In the genomic region with DNA sequence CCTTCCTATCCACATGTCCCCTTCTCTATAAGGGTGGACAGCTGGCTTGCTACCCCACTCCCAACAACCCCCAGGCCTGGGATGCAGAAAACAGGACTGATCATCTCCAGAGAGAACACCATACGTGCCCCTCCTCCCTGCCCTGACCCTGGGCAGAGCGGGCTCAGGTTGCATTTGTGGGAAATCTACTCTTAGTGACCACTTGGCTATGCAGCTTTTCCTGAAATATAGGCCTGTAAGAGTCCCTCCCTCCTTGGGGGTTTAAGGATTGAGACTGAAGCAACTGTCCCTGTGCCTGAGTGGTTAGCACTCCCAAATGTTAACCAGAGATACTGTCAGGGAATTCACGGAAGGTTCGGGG, we compare ENCODE assay signal across 14 cellular contexts. TPM values are rescaled to one million over a fixed set of nuclear protein-coding genes. Genes with fewer than 3 reads are reported as not detected.
DNase-seq lines count a peak whose midpoint lies in the region; ATAC-seq, FAIRE-seq and TF ChIP-seq lines count a peak whose summit lies in the region.
"Had no signal": no experiment of that assay in that cellular context is flagged by ENCODE, and none has a peak within 500 bp of the region (broad histone marks: within the 10 kb centered on the region; RNA-seq: fewer than 3 reads in every experiment).

No MANE protein-coding gene starts in this region.

- H3K36me3 ChIP-seq in GM12878 (ENCODE audit: control insufficient read depth in 2 of 2, insufficient read depth in 2 of 2, low read length in 1 of 2) (no peaks in the 10 kb centered on the region), upper lobe of left lung (no peaks in the 10 kb centered on the region)
- H3K36me3 ChIP-seq: gastrocnemius medialis had no signal

- CTCF ChIA-PET in activated naive CD4-positive, alpha-beta T cell treated with anti-CD3 and anti-CD28 coated beads, Interleukin-2, amount 10 ng/mL, durations not matched to agents 7 days and 5 days (lab: Charles Lee): interaction anchor here (0.7 to 11.1 kb wide), 12 partner anchors 9 to 159 kb away, joined by 3 to 156 read pairs (median 4); no protein-coding TSS in a partner anchor
- CTCF ChIA-PET in GM12878 (lab: Yijun Ruan, JAX): interaction anchor here (0.9 to 14.0 kb wide), 10 partner anchors 28 to 145 kb away, joined by 3 to 327 read pairs (median 4); a partner anchor contains a TSS

- H2AFZ ChIP-seq in GM12878 (ENCODE audit: control insufficient read depth, low read depth, low read length): no peak overlapping the region

- no peaks in the 10 kb centered on the region for H4K20me1 ChIP-seq in GM12878 (ENCODE audit: control insufficient read depth, insufficient read depth)

- H3K4me2 ChIP-seq in GM12878 (ENCODE audit: control insufficient read depth, insufficient read depth): no peak overlapping the region; the same call in 1 of the 2 replicates

- SMC1A ChIA-PET in GM12878 (lab: Charles Lee; ENCODE audit: uncharacterized antibody, unreplicated experiment): interaction anchor here (1.0 to 13.4 kb wide), 10 partner anchors 9 to 145 kb away, joined by 3 to 184 read pairs (median 8); a partner anchor contains a TSS

- H3K4me3 ChIP-seq in GM12878 (no peak overlapping the region), upper lobe of left lung (no peak overlapping the region)
- H3K4me3 ChIP-seq: gastrocnemius medialis had no signal

- no peaks in the 10 kb centered on the region for H3K79me2 ChIP-seq in GM12878 (ENCODE audit: control insufficient read depth, insufficient read depth, low read length)

- in situ Hi-C loops in GM12878 (cut with MboI): no loop called here

- 97% methylated on average over 4 of the region's 4 CpGs for WGBS in GM12878 (ENCODE audit: insufficient coverage, insufficient replicate concordance, low lambda C conversion rate, missing lambda C conversion rate)
- WGBS in upper lobe of left lung, 2 donors: 77 to 91% methylated on average over 4 of the region's 4 CpGs

- no TSS peak for BruUV-seq in GM12878 (replicated peaks; lab: Mats Ljungman, UMichigan)

- TF ChIP-seq EP300 in GM12878 (IDR thresholded peaks at IDR 0.05; ENCODE audit: borderline replicate concordance in 1 of 2, control insufficient read depth in 1 of 2, low read depth in 2 of 2, low read length in 2 of 2): no peak
- no peak for TF ChIP-seq EP300 in upper lobe of left lung (IDR thresholded peaks at IDR 0.05)

- H3K27me3 Mint-ChIP-seq in activated naive CD4-positive, alpha-beta T cell treated with anti-CD3 and anti-CD28 coated beads, Interleukin-2, amount 10 ng/mL, durations not matched to agents 7 days and 5 days: no peaks in the 10 kb centered on the region

- no peak for TF ChIP-seq CTCF in GM12878 (IDR thresholded peaks at IDR 0.05 in 2 of 3, conservative IDR thresholded peaks at IDR 0.05 in 1 of 3; ENCODE audit: control insufficient read depth in 2 of 3, extremely low read depth in 1 of 3, insufficient read depth in 1 of 3, low read depth in 3 of 3, low read length in 3 of 3)
- TF ChIP-seq CTCF in upper lobe of left lung (IDR thresholded peaks at IDR 0.05): no peak

- peak overlapping the region; percentile 95 for H3K27ac Mint-ChIP-seq in activated naive CD4-positive, alpha-beta T cell treated with anti-CD3 and anti-CD28 coated beads, Interleukin-2, amount 10 ng/mL, durations not matched to agents 7 days and 5 days

- no peak overlapping the region for H3K9ac ChIP-seq in GM12878 (ENCODE audit: control insufficient read depth, insufficient read depth, low read length)

- POLR2A ChIA-PET in GM12878 (lab: Charles Lee): interaction anchor here (0.8 to 1.0 kb wide), 3 partner anchors 32 to 334 kb away, joined by 3 read pairs; a partner anchor contains a TSS

- TF ChIP-seq RAD21 in GM12878 (IDR thresholded peaks at IDR 0.05; ENCODE audit: insufficient read depth, low read depth, low read length): no peak

- RAD21 ChIA-PET in GM12878 (lab: Charles Lee; ENCODE audit: unreplicated experiment): interaction anchor here (0.6 to 10.3 kb wide), 14 partner anchors 14 to 145 kb away, joined by 3 to 87 read pairs (median 5); no protein-coding TSS in a partner anchor

- FAIRE-seq in GM12878 (lab: Jason Lieb, UNC): no peak

- DNase-seq in activated naive CD4-positive, alpha-beta T cell treated with anti-CD3 and anti-CD28 coated beads, Interleukin-2, amount 10 ng/mL, durations not matched to agents 7 days and 5 days: no peak
- no peak for DNase-seq in activated naive CD4-positive, alpha-beta T cell treated with anti-CD3 and anti-CD28 coated beads, Interleukin-2, amount 50 U/mL, for 16 hours
- DNase-seq in GM12878 (ENCODE audit: low read depth, low spot score) (no peak), upper lobe of left lung (no peak), NCI-H748 (lab: John Stamatoyannopoulos, UW; ENCODE audit: unreplicated experiment) (no peak), NCI-H748 treated with DMSO at 0.1 percent for 48 hours (lab: John Stamatoyannopoulos, UW) (no peak), NCI-H2171 treated with DMSO at 0.1 percent for 48 hours (lab: John Stamatoyannopoulos, UW) (no peak)
- DNase-seq: effector CD8-positive, alpha-beta T cell; gastrocnemius medialis; NCI-H187 treated with DMSO at 0.1 percent for 48 hours had no signal

- intact Hi-C loops in GM12878 (cut with micrococcal nuclease; ENCODE audit: unreplicated experiment): no loop called here

- H3K4me1 Mint-ChIP-seq in activated naive CD4-positive, alpha-beta T cell treated with anti-CD3 and anti-CD28 coated beads, Interleukin-2, amount 10 ng/mL, durations not matched to agents 7 days and 5 days: peaks cover 80% of the 10 kb centered on the region

- TF ChIP-seq POLR2A in GM12878 (IDR thresholded peaks at IDR 0.05; ENCODE audit: low read depth, low read length) (no peak), upper lobe of left lung (IDR thresholded peaks at IDR 0.05) (no peak)

- H3K9me3 ChIP-seq in GM12878 (replicated peaks; ENCODE audit: control insufficient read depth, insufficient read depth, low read length) (no peaks in the 10 kb centered on the region), upper lobe of left lung (no peaks in the 10 kb centered on the region)
- H3K9me3 ChIP-seq: gastrocnemius medialis had no signal

- H3K4me3 Mint-ChIP-seq in activated naive CD4-positive, alpha-beta T cell treated with anti-CD3 and anti-CD28 coated beads, Interleukin-2, amount 10 ng/mL, durations not matched to agents 7 days and 5 days: peak overlapping the region; percentile 42

- ATAC-seq in HG03432 (IDR thresholded peaks at IDR 0.05; ENCODE audit: unreplicated experiment) (peak; percentile 5), GM12878 (peak; percentile 29), upper lobe of left lung (ENCODE audit: low FRiP score in 2 of 2) (no peak)
- ATAC-seq: gastrocnemius medialis had no signal

- no peaks in the 10 kb centered on the region for H3K27me3 ChIP-seq in GM12878 (replicated peaks in 1 of 2; ENCODE audit: control insufficient read depth in 2 of 2, insufficient read depth in 2 of 2, low read length in 1 of 2)
- H3K27me3 ChIP-seq in upper lobe of left lung: no peaks in the 10 kb centered on the region
- H3K27me3 ChIP-seq: gastrocnemius medialis had no signal

- no peaks in the 10 kb centered on the region for H3K9me3 Mint-ChIP-seq in activated naive CD4-positive, alpha-beta T cell treated with anti-CD3 and anti-CD28 coated beads, Interleukin-2, amount 10 ng/mL, durations not matched to agents 7 days and 5 days

- peaks cover 29% of the 10 kb centered on the region for H3K4me1 ChIP-seq in GM12878 (ENCODE audit: control insufficient read depth, insufficient read depth, low read length)
- H3K4me1 ChIP-seq in upper lobe of left lung: peaks cover 17 to 26% (median 21%) of the 10 kb centered on the region in 4 donors
- H3K4me1 ChIP-seq: gastrocnemius medialis had no signal

- no peaks in the 10 kb centered on the region for H3K36me3 Mint-ChIP-seq in activated naive CD4-positive, alpha-beta T cell treated with anti-CD3 and anti-CD28 coated beads, Interleukin-2, amount 10 ng/mL, durations not matched to agents 7 days and 5 days

- H3K27ac ChIP-seq in GM12878 (ENCODE audit: control insufficient read depth, insufficient read depth) (peak overlapping the region; percentile 23; the same call in 1 of the 2 replicates), upper lobe of left lung (peak overlapping the region in 3 of 4 donors; percentile 57 to 67 (median 59))
- H3K27ac ChIP-seq: gastrocnemius medialis had no signal

RNA-seq across cellular contexts. Expression of a gene that starts 11.7 kb away (rescaled TPM):
- total RNA-seq in GM12878 (2013; cell fraction: nucleolus; rRNA removed): not detected in 2 replicates
- total RNA-seq in GM12878 (2014; rRNA removed): 0.06 TPM in 1 of 2 replicates, not detected in the other
- not detected in 2 replicates for total RNA-seq in GM12878 (2014; rRNA removed; fragmentation: Illumina TruSeq; extraction: Trizol)
- 0.08 TPM in 1 of 2 replicates, not detected in the other for total RNA-seq in GM12878 (2021)
- not detected for polyA plus RNA-seq in GM12878 (2011; ENCODE audit: low read depth)
- not detected in 2 replicates for polyA plus RNA-seq in GM12878 (2011; rRNA removed)
- not detected in 2 replicates for polyA plus RNA-seq in GM12878 (2011; cell fraction: cytosol; rRNA removed)
- not detected in 2 replicates for polyA plus RNA-seq in GM12878 (2011; cell fraction: nucleus; rRNA removed)
- not detected in 2 replicates for polyA plus RNA-seq in GM12878 (2012)
- polyA plus RNA-seq in GM12878 (2014; fragmentation: Illumina TruSeq; extraction: Trizol): 0.04 TPM in 1 of 2 replicates, not detected in the other
- not detected for polyA plus RNA-seq in GM12878 (2014; fragmentation: Nextera tagmentation; extraction: Ambion mirVana)
- not detected in 2 replicates for polyA plus RNA-seq in GM12878 (2014; rRNA removed)
- not detected for polyA plus RNA-seq in GM12878 (2016; fragmentation: Nextera tagmentation; extraction: Ambion mirVana)
- polyA minus RNA-seq in GM12878 (2011; rRNA and poly(A)+ RNA removed): 0.10 and 0.15 TPM in 2 replicates
- not detected in 2 replicates for polyA minus RNA-seq in GM12878 (2011; cell fraction: cytosol; rRNA and poly(A)+ RNA removed)
- polyA minus RNA-seq in GM12878 (2011; cell fraction: nucleus; rRNA and poly(A)+ RNA removed): 0.12 TPM in 1 of 2 replicates, not detected in the other
- total RNA-seq in upper lobe of left lung: under 1 TPM in 1 of 6 donors, not detected in 5; 0.09 TPM
- total RNA-seq: aorta, Daoy, gastrocnemius medialis, left cardiac atrium had no signal

RNA-seq across cellular contexts. Expression of a gene that starts 26.6 kb away (rescaled TPM):
- total RNA-seq in GM12878 (2013; cell fraction: nucleolus; rRNA removed): 172 and 173 TPM in 2 replicates
- total RNA-seq in GM12878 (2014; rRNA removed): 18.4 and 21.9 TPM in 2 replicates
- 17.0 and 20.4 TPM in 2 replicates for total RNA-seq in GM12878 (2014; rRNA removed; fragmentation: Illumina TruSeq; extraction: Trizol)
- 27.0 and 28.7 TPM in 2 replicates for total RNA-seq in GM12878 (2021)
- 12.9 TPM for polyA plus RNA-seq in GM12878 (2011; ENCODE audit: low read depth)
- polyA plus RNA-seq in GM12878 (2011; rRNA removed): 53.4 and 75.9 TPM in 2 replicates
- polyA plus RNA-seq in GM12878 (2011; cell fraction: cytosol; rRNA removed): 38.8 and 40.0 TPM in 2 replicates
- 110 and 121 TPM in 2 replicates for polyA plus RNA-seq in GM12878 (2011; cell fraction: nucleus; rRNA removed)
- 17.9 and 21.2 TPM in 2 replicates for polyA plus RNA-seq in GM12878 (2012)
- 22.7 and 26.1 TPM in 2 replicates for polyA plus RNA-seq in GM12878 (2014; fragmentation: Illumina TruSeq; extraction: Trizol)
- 1 to 10 TPM; 1.3 to 1.4 TPM for polyA plus RNA-seq in GM12878 (2014; fragmentation: Nextera tagmentation; extraction: Ambion mirVana)
- 22.4 and 25.6 TPM in 2 replicates for polyA plus RNA-seq in GM12878 (2014; rRNA removed)
- 1 to 10 TPM; 2.7 to 8.2 TPM for polyA plus RNA-seq in GM12878 (2016; fragmentation: Nextera tagmentation; extraction: Ambion mirVana)
- 50.3 and 51.8 TPM in 2 replicates for polyA minus RNA-seq in GM12878 (2011; rRNA and poly(A)+ RNA removed)
- polyA minus RNA-seq in GM12878 (2011; cell fraction: cytosol; rRNA and poly(A)+ RNA removed): 14.4 and 14.8 TPM in 2 replicates
- polyA minus RNA-seq in GM12878 (2011; cell fraction: nucleus; rRNA and poly(A)+ RNA removed): 35.9 and 50.8 TPM in 2 replicates
- total RNA-seq in upper lobe of left lung: 100 to 1,000 TPM in 1 of 6 donors, 10 to 100 TPM in 5; 31.5 to 103 (median 64.2) TPM

RNA-seq across cellular contexts. Expression of a gene that starts 27.1 kb away (rescaled TPM):
- 0.69 and 1.5 TPM in 2 replicates for total RNA-seq in GM12878 (2013; cell fraction: nucleolus; rRNA removed)
- total RNA-seq in GM12878 (2014; rRNA removed): 7.2 and 8.8 TPM in 2 replicates
- total RNA-seq in GM12878 (2014; rRNA removed; fragmentation: Illumina TruSeq; extraction: Trizol): 5.9 and 6.8 TPM in 2 replicates
- 6.9 and 7.2 TPM in 2 replicates for total RNA-seq in GM12878 (2021)
- 2.3 TPM for polyA plus RNA-seq in GM12878 (2011; ENCODE audit: low read depth)
- 7.4 and 11.7 TPM in 2 replicates for polyA plus RNA-seq in GM12878 (2011; rRNA removed)
- polyA plus RNA-seq in GM12878 (2011; cell fraction: cytosol; rRNA removed): 7.8 and 10.2 TPM in 2 replicates
- 3.3 and 3.9 TPM in 2 replicates for polyA plus RNA-seq in GM12878 (2011; cell fraction: nucleus; rRNA removed)
- polyA plus RNA-seq in GM12878 (2012): 3.1 and 3.4 TPM in 2 replicates
- polyA plus RNA-seq in GM12878 (2014; fragmentation: Illumina TruSeq; extraction: Trizol): 7.9 and 11.7 TPM in 2 replicates
- polyA plus RNA-seq in GM12878 (2014; fragmentation: Nextera tagmentation; extraction: Ambion mirVana): 1 to 10 TPM in 1 of 2 experiments, under 1 TPM in 1; 0.56 to 1.6 TPM
- 7.2 and 8.2 TPM in 2 replicates for polyA plus RNA-seq in GM12878 (2014; rRNA removed)
- 10 to 100 TPM in 1 of 2 experiments, 1 to 10 TPM in 1; 1.5 to 12.1 TPM for polyA plus RNA-seq in GM12878 (2016; fragmentation: Nextera tagmentation; extraction: Ambion mirVana)
- 10.4 and 22.3 TPM in 2 replicates for polyA minus RNA-seq in GM12878 (2011; rRNA and poly(A)+ RNA removed)
- polyA minus RNA-seq in GM12878 (2011; cell fraction: cytosol; rRNA and poly(A)+ RNA removed): 2.6 and 3.7 TPM in 2 replicates
- 0.73 and 1.2 TPM in 2 replicates for polyA minus RNA-seq in GM12878 (2011; cell fraction: nucleus; rRNA and poly(A)+ RNA removed)
- total RNA-seq in upper lobe of left lung: 1 to 10 TPM in 3 of 6 donors, under 1 TPM in 2, not detected in 1; 0.77 to 5.2 (median 1.2) TPM

RNA-seq across cellular contexts. Expression of a gene that starts 45.1 kb away (rescaled TPM):
- total RNA-seq in GM12878 (2013; cell fraction: nucleolus; rRNA removed): 101 and 106 TPM in 2 replicates
- total RNA-seq in GM12878 (2014; rRNA removed) (83.9 and 99.1 TPM in 2 replicates), GM12878 (2014; rRNA removed; fragmentation: Illumina TruSeq; extraction: Trizol) (105 and 121 TPM in 2 replicates), GM12878 (2021) (175 and 193 TPM in 2 replicates), upper lobe of left lung (10 to 100 TPM; 17.5 to 80.1 (median 48.2) TPM)
- 56.2 TPM for polyA plus RNA-seq in GM12878 (2011; ENCODE audit: low read depth)
- polyA plus RNA-seq in GM12878 (2011; rRNA removed) (238 and 315 TPM in 2 replicates), GM12878 (2014; fragmentation: Illumina TruSeq; extraction: Trizol) (173 and 178 TPM in 2 replicates), GM12878 (2014; fragmentation: Nextera tagmentation; extraction: Ambion mirVana) (100 to 1,000 TPM; 197 to 231 TPM), GM12878 (2014; rRNA removed) (123 and 125 TPM in 2 replicates), GM12878 (2016; fragmentation: Nextera tagmentation; extraction: Ambion mirVana) (100 to 1,000 TPM; 245 to 254 TPM)
- 108 and 181 TPM in 2 replicates for polyA plus RNA-seq in GM12878 (2011; cell fraction: cytosol; rRNA removed)
- polyA plus RNA-seq in GM12878 (2011; cell fraction: nucleus; rRNA removed): 117 and 147 TPM in 2 replicates
- polyA plus RNA-seq in GM12878 (2012): 82.5 and 109 TPM in 2 replicates
- 172 and 266 TPM in 2 replicates for polyA minus RNA-seq in GM12878 (2011; rRNA and poly(A)+ RNA removed)
- polyA minus RNA-seq in GM12878 (2011; cell fraction: cytosol; rRNA and poly(A)+ RNA removed): 75.4 and 97.9 TPM in 2 replicates
- polyA minus RNA-seq in GM12878 (2011; cell fraction: nucleus; rRNA and poly(A)+ RNA removed): 43.5 and 60.8 TPM in 2 replicates

Comparison
In these comparisons a context has a peak if more than half of its experiments do, and no peak if none do; other contexts are left out.
1. ATAC-seq: peak in HG03432 (single experiment) and GM12878 (single experiment); none in upper lobe of left lung (0 of 2).